10 cellular contexts compared by ENCODE assay signal in the genomic region with DNA sequence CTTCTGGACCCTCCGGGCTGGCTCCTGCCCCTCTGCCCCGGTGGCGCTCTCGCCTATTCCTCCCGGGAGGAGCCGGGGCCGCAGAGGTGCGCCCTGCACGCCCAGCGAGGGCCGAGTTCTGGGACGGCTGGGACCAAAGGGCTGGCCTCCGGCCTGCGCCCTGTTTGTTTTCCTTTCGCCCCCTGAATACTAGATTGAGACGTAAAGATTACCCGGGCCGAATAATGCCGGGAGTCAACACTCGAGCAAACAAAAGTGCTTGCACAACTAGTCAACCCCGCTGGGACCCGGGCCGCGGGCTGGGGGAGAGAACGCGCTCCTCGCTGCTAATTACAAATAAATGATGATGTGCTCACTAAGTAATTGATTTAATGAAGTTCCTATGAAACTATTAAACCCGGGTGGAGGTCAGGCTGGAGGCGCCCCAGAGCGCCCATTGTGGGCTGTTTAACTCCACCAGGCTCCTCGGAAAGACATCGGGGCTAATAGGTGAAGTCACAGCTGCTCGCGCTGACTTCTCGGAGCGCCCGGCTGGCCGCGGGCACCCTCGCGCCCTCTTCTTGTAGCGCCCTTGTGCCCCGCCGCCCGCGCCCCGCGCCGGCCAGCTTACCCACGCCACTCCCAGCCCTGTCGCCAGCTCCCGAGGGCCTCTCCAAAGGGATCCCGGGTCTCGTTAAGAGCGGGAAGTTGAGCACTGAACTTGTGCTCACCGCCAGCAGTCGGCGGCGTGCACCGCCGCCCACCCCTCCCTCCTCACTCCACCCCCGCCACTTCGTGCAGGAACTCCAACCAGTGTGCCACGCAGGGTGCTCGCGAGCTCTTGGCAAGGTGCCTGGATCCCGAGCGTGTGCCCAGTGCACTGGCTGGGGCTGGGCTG. TPM values are rescaled to one million over a fixed set of nuclear protein-coding genes. Genes with fewer than 3 reads are reported as not detected.
DNase-seq lines count a peak whose midpoint lies in the region; ATAC-seq, FAIRE-seq and TF ChIP-seq lines count a peak whose summit lies in the region.
"Had no signal": no experiment of that assay in that cellular context is flagged by ENCODE, and none has a peak within 500 bp of the region (broad histone marks: within the 10 kb centered on the region; RNA-seq: fewer than 3 reads in every experiment).

No MANE protein-coding gene starts in this region.

- POLR2A ChIA-PET in activated CD8-positive, alpha-beta T cell treated with anti-CD3 and anti-CD28 coated beads for 36 hours (lab: Charles Lee): no interaction called here
- POLR2A ChIA-PET in activated CD8-positive, alpha-beta T cell treated with anti-CD3 and anti-CD28 coated beads, Interleukin-2, amount 10 ng/mL, durations not matched to agents 7 days and 5 days (lab: Charles Lee): no interaction called here

- ATAC-seq in activated CD8-positive, alpha-beta T cell treated with anti-CD3 and anti-CD28 coated beads for 36 hours: no peak
- no peak for ATAC-seq in activated CD8-positive, alpha-beta T cell treated with anti-CD3 and anti-CD28 coated beads, Interleukin-2, amount 10 ng/mL, durations not matched to agents 7 days and 5 days
- ATAC-seq in left lobe of liver: peak; percentile 43
- no peak for ATAC-seq in stimulated activated naive CD8-positive, alpha-beta T cell treated with anti-CD3 and anti-CD28 coated beads, Interleukin-15, amount 100 ng/mL, for 72 hours

- intact Hi-C loops in activated CD8-positive, alpha-beta T cell treated with anti-CD3 and anti-CD28 coated beads for 36 hours (cut with micrococcal nuclease): loop anchor here (5.0 kb wide), 1 partner anchor 36 kb away; no protein-coding TSS in a partner anchor

- FAIRE-seq in GM12891 (lab: Jason Lieb, UNC): no peak

- H3K9me3 Mint-ChIP-seq in activated CD8-positive, alpha-beta T cell treated with anti-CD3 and anti-CD28 coated beads for 36 hours: no peaks in the 10 kb centered on the region
- H3K9me3 Mint-ChIP-seq in activated CD8-positive, alpha-beta T cell treated with anti-CD3 and anti-CD28 coated beads, Interleukin-2, amount 10 ng/mL, durations not matched to agents 7 days and 5 days (ENCODE audit: insufficient read depth): no peaks in the 10 kb centered on the region
- no peaks in the 10 kb centered on the region for H3K9me3 Mint-ChIP-seq in stimulated activated naive CD8-positive, alpha-beta T cell treated with anti-CD3 and anti-CD28 coated beads, Interleukin-15, amount 100 ng/mL, for 72 hours

- H3K4me1 Mint-ChIP-seq in activated CD8-positive, alpha-beta T cell treated with anti-CD3 and anti-CD28 coated beads for 36 hours (ENCODE audit: low read depth): peaks cover 16% of the 10 kb centered on the region
- peaks cover 12% of the 10 kb centered on the region for H3K4me1 Mint-ChIP-seq in activated CD8-positive, alpha-beta T cell treated with anti-CD3 and anti-CD28 coated beads, Interleukin-2, amount 10 ng/mL, durations not matched to agents 7 days and 5 days (ENCODE audit: low read depth)
- H3K4me1 Mint-ChIP-seq in stimulated activated naive CD8-positive, alpha-beta T cell treated with anti-CD3 and anti-CD28 coated beads, Interleukin-15, amount 100 ng/mL, for 72 hours: peaks cover 46% of the 10 kb centered on the region

- H3K27ac ChIP-seq in angular gyrus (ENCODE audit: low read depth, low read length): peak overlapping the region; percentile 35

- TF ChIP-seq POLR2A in GM12891 (IDR thresholded peaks at IDR 0.05; ENCODE audit: low read depth, low read length): no peak

- no peak overlapping the region for H3K27ac Mint-ChIP-seq in activated CD8-positive, alpha-beta T cell treated with anti-CD3 and anti-CD28 coated beads for 36 hours
- no peak overlapping the region for H3K27ac Mint-ChIP-seq in activated CD8-positive, alpha-beta T cell treated with anti-CD3 and anti-CD28 coated beads, Interleukin-2, amount 10 ng/mL, durations not matched to agents 7 days and 5 days
- no peak overlapping the region for H3K27ac Mint-ChIP-seq in stimulated activated naive CD8-positive, alpha-beta T cell treated with anti-CD3 and anti-CD28 coated beads, Interleukin-15, amount 100 ng/mL, for 72 hours

- peaks cover 76% of the 10 kb centered on the region for H3K27me3 Mint-ChIP-seq in activated CD8-positive, alpha-beta T cell treated with anti-CD3 and anti-CD28 coated beads for 36 hours
- peaks cover 81% of the 10 kb centered on the region for H3K27me3 Mint-ChIP-seq in activated CD8-positive, alpha-beta T cell treated with anti-CD3 and anti-CD28 coated beads, Interleukin-2, amount 10 ng/mL, durations not matched to agents 7 days and 5 days (ENCODE audit: low read depth)
- peaks cover 98% of the 10 kb centered on the region for H3K27me3 Mint-ChIP-seq in stimulated activated naive CD8-positive, alpha-beta T cell treated with anti-CD3 and anti-CD28 coated beads, Interleukin-15, amount 100 ng/mL, for 72 hours

- no peak for TF ChIP-seq CTCF in activated CD8-positive, alpha-beta T cell treated with anti-CD3 and anti-CD28 coated beads for 36 hours (IDR thresholded peaks at IDR 0.05)

- H3K4me3 Mint-ChIP-seq in activated CD8-positive, alpha-beta T cell treated with anti-CD3 and anti-CD28 coated beads for 36 hours: peak overlapping the region; percentile 24
- H3K4me3 Mint-ChIP-seq in activated CD8-positive, alpha-beta T cell treated with anti-CD3 and anti-CD28 coated beads, Interleukin-2, amount 10 ng/mL, durations not matched to agents 7 days and 5 days: no peak overlapping the region
- H3K4me3 Mint-ChIP-seq in stimulated activated naive CD8-positive, alpha-beta T cell treated with anti-CD3 and anti-CD28 coated beads, Interleukin-15, amount 100 ng/mL, for 72 hours: peak overlapping the region; percentile 66 to 77

- H3K36me3 Mint-ChIP-seq in activated CD8-positive, alpha-beta T cell treated with anti-CD3 and anti-CD28 coated beads for 36 hours (ENCODE audit: low read depth): no peaks in the 10 kb centered on the region
- H3K36me3 Mint-ChIP-seq in activated CD8-positive, alpha-beta T cell treated with anti-CD3 and anti-CD28 coated beads, Interleukin-2, amount 10 ng/mL, durations not matched to agents 7 days and 5 days (ENCODE audit: low read depth): no peaks in the 10 kb centered on the region

- DNase-seq in activated CD8-positive, alpha-beta T cell treated with anti-CD3 and anti-CD28 coated beads for 36 hours: peak; percentile 12
- no peak for DNase-seq in activated CD8-positive, alpha-beta T cell treated with anti-CD3 and anti-CD28 coated beads, Interleukin-2, amount 10 ng/mL, durations not matched to agents 7 days and 5 days
- DNase-seq in left lobe of liver (ENCODE audit: low spot score): no peak
- peak in 1 of 2 donors; percentile 16 for DNase-seq in stimulated activated naive CD8-positive, alpha-beta T cell treated with anti-CD3 and anti-CD28 coated beads, Interleukin-15, amount 100 ng/mL, for 72 hours
- no peak for DNase-seq in HT-29 (ENCODE audit: low spot score)
- DNase-seq in mesenteric fat pad (ENCODE audit: low spot score): no peak
- DNase-seq in GM12891 (ENCODE audit: insufficient read length, low spot score): no peak
- DNase-seq: AML-193, RPMI8226 had no signal

- CTCF ChIA-PET in activated CD8-positive, alpha-beta T cell treated with anti-CD3 and anti-CD28 coated beads for 36 hours (lab: Charles Lee): interaction anchor here (1.0 to 2.9 kb wide), 5 partner anchors 40 to 559 kb away, joined by 3 to 8 read pairs (median 3); no protein-coding TSS in a partner anchor
- CTCF ChIA-PET in activated CD8-positive, alpha-beta T cell treated with anti-CD3 and anti-CD28 coated beads, Interleukin-2, amount 10 ng/mL, durations not matched to agents 7 days and 5 days (lab: Charles Lee): interaction anchor here (0.9 kb wide), 1 partner anchor 279 kb away, joined by 3 read pairs; no protein-coding TSS in a partner anchor

TF ChIP-seq in GM12891, 5 proteins besides CTCF, POLR2A, EP300 and RAD21:
- TF ChIP-seq TAF1 (IDR thresholded peaks at IDR 0.05; ENCODE audit: low read depth, low read length) (no peak), SPI1 (IDR thresholded peaks at IDR 0.05; ENCODE audit: low read depth, low read length) (no peak), POLR2AphosphoS5 (IDR thresholded peaks at IDR 0.05; ENCODE audit: low read depth, low read length) (no peak), POU2F2 (IDR thresholded peaks at IDR 0.05; ENCODE audit: low read depth, low read length) (no peak), PAX5 (IDR thresholded peaks at IDR 0.05; ENCODE audit: insufficient read depth, low read length, severe bottlenecking) (no peak)
TF ChIP-seq in GM12891: peak in this region for 0.

RNA-seq across cellular contexts. Expression of a gene that starts 14.9 kb away (rescaled TPM):
- total RNA-seq in activated CD8-positive, alpha-beta T cell treated with anti-CD3 and anti-CD28 coated beads for 36 hours: not detected
- total RNA-seq in activated CD8-positive, alpha-beta T cell treated with anti-CD3 and anti-CD28 coated beads, Interleukin-2, amount 10 ng/mL, durations not matched to agents 7 days and 5 days: not detected
- total RNA-seq in left lobe of liver (not detected), mesenteric fat pad (not detected)
- not detected in 2 replicates for total RNA-seq in HT-29 (2014; rRNA removed; shearing (Covaris generic))
- not detected for polyA plus RNA-seq in GM12891 (2012; ENCODE audit: low read depth, missing spikeins)

RNA-seq across cellular contexts. Expression of a gene that starts 24.9 kb away (rescaled TPM):
- total RNA-seq in activated CD8-positive, alpha-beta T cell treated with anti-CD3 and anti-CD28 coated beads for 36 hours: not detected
- not detected for total RNA-seq in activated CD8-positive, alpha-beta T cell treated with anti-CD3 and anti-CD28 coated beads, Interleukin-2, amount 10 ng/mL, durations not matched to agents 7 days and 5 days
- 0.38 TPM for total RNA-seq in left lobe of liver
- 0.16 and 0.23 TPM in 2 replicates for total RNA-seq in HT-29 (2014; rRNA removed; shearing (Covaris generic))
- total RNA-seq in mesenteric fat pad: not detected
- polyA plus RNA-seq in GM12891 (2012; ENCODE audit: low read depth, missing spikeins): not detected
